ENCODE assay signal across 21 cellular contexts in genomic region chr9:34982352-34982751, GRCh38. TPM values are rescaled to one million over a fixed set of nuclear protein-coding genes. Genes with fewer than 3 reads are reported as not detected.
A peak's percentile ranks its signal among the peaks of the same experiment; 100 is the strongest.
DNase-seq lines count a peak whose midpoint lies in the region; ATAC-seq and TF ChIP-seq lines count a peak whose summit lies in the region.
"Had no signal": no experiment of that assay in that cellular context is flagged by ENCODE, and none has a peak within 500 bp of the region (broad histone marks: within the 10 kb centered on the region; RNA-seq: fewer than 3 reads in every experiment).

No MANE protein-coding gene starts in this region.

- no peaks in the 10 kb centered on the region for H3K9me3 ChIP-seq in WERI-Rb-1 (ENCODE audit: severe bottlenecking)
- H3K9me3 ChIP-seq: heart right ventricle, left lung, mucosa of descending colon, Peyer's patch, prostate gland, SK-N-SH, thoracic aorta had no signal

- DNase-seq in CD1c-positive myeloid dendritic cell (ENCODE audit: extremely low spot score): peak; percentile 83
- peak; percentile 61 for DNase-seq in KBM-7
- DNase-seq in SKM-1 treated with dmso at 0.1 percent for 144 hours (lab: John Stamatoyannopoulos, UW; ENCODE audit: unreplicated experiment): peak; percentile 76
- no peak for DNase-seq in naive thymus-derived CD8-positive, alpha-beta T cell
- DNase-seq in WERI-Rb-1: no peak
- DNase-seq in NAMALWA (ENCODE audit: low spot score): no peak
- DNase-seq: activated CD4-positive, alpha-beta T cell treated with anti-CD3 and anti-CD28 coated beads for 4 hours; heart right ventricle; left lung; mucosa of descending colon; NCI-H1436 treated with DMSO at 0.1 percent for 48 hours; NCI-H748 treated with DMSO at 0.1 percent for 48 hours; Peyer's patch; SK-N-SH; stimulated activated CD4-positive, alpha-beta T cell treated with anti-CD3 and anti-CD28 coated beads, Interleukin-1b, Interleukin-23, amount 100 ng/mL, for 48 hours had no signal

- POLR2A ChIA-PET in naive thymus-derived CD8-positive, alpha-beta T cell (lab: Charles Lee): interaction anchor here (0.9 to 1.0 kb wide), 2 partner anchors 90 to 97 kb away, joined by 3 to 4 read pairs; partner anchors contain the start of genes FANCG and VCP

- H3K4me3 ChIP-seq in WERI-Rb-1 (ENCODE audit: low read depth, low read length): no peak overlapping the region
- H3K4me3 ChIP-seq: cardiac muscle cell, heart right ventricle, left lung, mucosa of descending colon, Peyer's patch, prostate gland, thoracic aorta had no signal

- no peaks in the 10 kb centered on the region for H3K36me3 Mint-ChIP-seq in naive thymus-derived CD8-positive, alpha-beta T cell

- no peaks in the 10 kb centered on the region for H3K36me3 ChIP-seq in WERI-Rb-1
- H3K36me3 ChIP-seq: cardiac muscle cell, heart right ventricle, left lung, Peyer's patch, prostate gland, thoracic aorta had no signal

- peaks cover 33 to 59% (median 53%) of the 10 kb centered on the region in 4 donors for H3K4me1 Mint-ChIP-seq in naive thymus-derived CD8-positive, alpha-beta T cell

- no peak for ATAC-seq in naive thymus-derived CD8-positive, alpha-beta T cell
- no peak for ATAC-seq in GM21576 (IDR thresholded peaks at IDR 0.05; ENCODE audit: unreplicated experiment)
- ATAC-seq: heart right ventricle, mucosa of descending colon had no signal

- H3K4me3 Mint-ChIP-seq in naive thymus-derived CD8-positive, alpha-beta T cell: peak overlapping the region in 8 of 10 donors; percentile 13 to 79 (median 58)

- H3K27ac ChIP-seq in WERI-Rb-1: no peak overlapping the region
- H3K27ac ChIP-seq: cardiac muscle cell, prostate gland, thoracic aorta had no signal

- no peak for TF ChIP-seq CTCF in WERI-Rb-1 (IDR thresholded peaks at IDR 0.05; ENCODE audit: low read depth, low read length)

- no peaks in the 10 kb centered on the region for H3K9me3 Mint-ChIP-seq in naive thymus-derived CD8-positive, alpha-beta T cell

- no peaks in the 10 kb centered on the region for H3K27me3 ChIP-seq in WERI-Rb-1 (ENCODE audit: insufficient read depth, low read depth, severe bottlenecking)
- H3K27me3 ChIP-seq: cardiac muscle cell, heart right ventricle, left lung, Peyer's patch had no signal

- H3K27ac Mint-ChIP-seq in naive thymus-derived CD8-positive, alpha-beta T cell: peak overlapping the region in 7 of 10 donors; percentile 38 to 90 (median 74)

- no peaks in the 10 kb centered on the region for H3K27me3 Mint-ChIP-seq in naive thymus-derived CD8-positive, alpha-beta T cell

- in situ Hi-C loops in KBM-7 (cut with MboI; ENCODE audit: low pct_unique_long_range_greater_than_20kb, low sequenced_read_pairs): no loop called here

RNA-seq across cellular contexts. Expression of gene DNAJB5, which starts 7.2 kb away (rescaled TPM):
- 1 to 10 TPM; 1.9 to 2.0 TPM for total RNA-seq in naive thymus-derived CD8-positive, alpha-beta T cell
- polyA plus RNA-seq in naive thymus-derived CD8-positive, alpha-beta T cell: 1 to 10 TPM in 2 of 3 donors, under 1 TPM in 1; 0.47 to 2.0 (median 1.8) TPM

RNA-seq across cellular contexts. Expression of gene PHF24, which starts 24.3 kb away (rescaled TPM):
- total RNA-seq in naive thymus-derived CD8-positive, alpha-beta T cell: not detected
- not detected for polyA plus RNA-seq in naive thymus-derived CD8-positive, alpha-beta T cell
- total RNA-seq: dermis microvascular lymphatic vessel endothelial cell, endothelial cell of umbilical vein had no signal
- polyA plus RNA-seq: endothelial cell of umbilical vein, SK-N-SH had no signal

Comparison
In these comparisons a context has a peak if more than half of its experiments do, and no peak if none do; other contexts are left out.
1. DNase-seq: peak in CD1c-positive myeloid dendritic cell (single experiment), KBM-7 (single experiment) and SKM-1 treated with dmso at 0.1 percent for 144 hours (single experiment); none in naive thymus-derived CD8-positive, alpha-beta T cell (0 of 10), WERI-Rb-1 (single experiment) and NAMALWA (single experiment).